10 cellular contexts compared by ENCODE assay signal in genomic region chr3:169575381-169575780, GRCh38.
DNase-seq lines count a peak whose midpoint lies in the region; ATAC-seq and TF ChIP-seq lines count a peak whose summit lies in the region.
"Had no signal": no experiment of that assay in that cellular context is flagged by ENCODE, and none has a peak within 500 bp of the region (broad histone marks: within the 10 kb centered on the region; RNA-seq: fewer than 3 reads in every experiment).

No MANE protein-coding gene starts in this region.

- H3K4me1 ChIP-seq in HEK293 (ENCODE audit: control insufficient read depth, insufficient read depth, low read length) (peaks cover 3% of the 10 kb centered on the region), OCI-LY7 (ENCODE audit: insufficient read depth, low read length, poor library complexity, severe bottlenecking) (no peaks in the 10 kb centered on the region)
- H3K4me1 ChIP-seq in CD8-positive, alpha-beta T cell (ENCODE audit: insufficient read depth, low read length): no peaks in the 10 kb centered on the region

- no TSS peak for BruUV-seq in OCI-LY7 (replicated peaks; lab: Mats Ljungman, UMichigan)

- no peaks in the 10 kb centered on the region for H3K27me3 Mint-ChIP-seq in glutamatergic neuron (ENCODE audit: unreplicated experiment)
- H3K27me3 Mint-ChIP-seq in CD8-positive, alpha-beta T cell (ENCODE audit: low read depth): peaks cover under 1% of the 10 kb centered on the region

- no peaks in the 10 kb centered on the region for H4K20me1 ChIP-seq in OCI-LY7 (ENCODE audit: insufficient read depth, low read length)

- H3K9me2 ChIP-seq in OCI-LY7 (ENCODE audit: insufficient read depth, low read length): no peaks in the 10 kb centered on the region

- H3K27ac Mint-ChIP-seq in glutamatergic neuron (ENCODE audit: unreplicated experiment): peak overlapping the region; percentile 57
- H3K27ac Mint-ChIP-seq in stimulated activated effector memory CD8-positive, alpha-beta T cell treated with anti-CD3 and anti-CD28 coated beads, Interleukin-12 subunit alpha, Interleukin-12 subunit beta, amount 100 ng/mL, for 72 hours: no peak overlapping the region
- H3K27ac Mint-ChIP-seq in CD8-positive, alpha-beta T cell: no peak overlapping the region
- H3K27ac Mint-ChIP-seq: activated CD4-positive, alpha-beta memory T cell treated with anti-CD3 and anti-CD28 coated beads for 36 hours had no signal

- peaks cover 2% of the 10 kb centered on the region for H3K9me3 Mint-ChIP-seq in glutamatergic neuron (ENCODE audit: unreplicated experiment)
- H3K9me3 Mint-ChIP-seq in stimulated activated effector memory CD8-positive, alpha-beta T cell treated with anti-CD3 and anti-CD28 coated beads, Interleukin-12 subunit alpha, Interleukin-12 subunit beta, amount 100 ng/mL, for 72 hours: no peaks in the 10 kb centered on the region
- H3K9me3 Mint-ChIP-seq in CD8-positive, alpha-beta T cell: no peaks in the 10 kb centered on the region

- H3K9me3 ChIP-seq in HEK293 (ENCODE audit: control insufficient read depth, insufficient read depth, low read depth, low read length) (no peaks in the 10 kb centered on the region), OCI-LY7 (ENCODE audit: low read length) (no peaks in the 10 kb centered on the region)
- H3K9me3 ChIP-seq in CD8-positive, alpha-beta T cell (ENCODE audit: low read length): no peaks in the 10 kb centered on the region

- H3K79me2 ChIP-seq in OCI-LY7 (ENCODE audit: insufficient read depth, low read depth, low read length): no peaks in the 10 kb centered on the region

- POLR2A ChIA-PET in HEK293 (lab: Yijun Ruan, JAX): no interaction called here
- POLR2A ChIA-PET in OCI-LY7 (lab: Charles Lee): interaction anchor here (0.6 to 0.7 kb wide), 2 partner anchors 23 to 723 kb away, joined by 3 to 4 read pairs; no protein-coding TSS in a partner anchor
- POLR2A ChIA-PET in CD8-positive, alpha-beta T cell (lab: Charles Lee): no interaction called here

- H3K27ac ChIP-seq in HEK293 (ENCODE audit: extremely low read depth, low read depth, low read length) (no peak overlapping the region), OCI-LY7 (ENCODE audit: low read depth, low read length, poor library complexity, severe bottlenecking) (no peak overlapping the region)
- no peak overlapping the region for H3K27ac ChIP-seq in CD8-positive, alpha-beta T cell (ENCODE audit: low read depth, low read length)

- ATAC-seq in stimulated activated effector memory CD8-positive, alpha-beta T cell treated with anti-CD3 and anti-CD28 coated beads, Interleukin-12 subunit alpha, Interleukin-12 subunit beta, amount 100 ng/mL, for 72 hours: peak; percentile 16
- ATAC-seq in CD8-positive, alpha-beta T cell: no peak
- no peak for ATAC-seq in sciatic nerve
- ATAC-seq: GM12878 had no signal

- CTCF ChIA-PET in HEK293 (lab: Yijun Ruan, JAX) (interaction anchor here (1.2 kb wide), 1 partner anchor 76 kb away, joined by 5 read pairs; no protein-coding TSS in a partner anchor), OCI-LY7 (lab: Charles Lee; ENCODE audit: unreplicated experiment) (no interaction called here)
- CTCF ChIA-PET in CD8-positive, alpha-beta T cell (lab: Charles Lee): no interaction called here

- H3K4me2 ChIP-seq in OCI-LY7 (ENCODE audit: low read length): no peak overlapping the region

- no peak overlapping the region for H2AFZ ChIP-seq in OCI-LY7 (ENCODE audit: low read length)

- peak overlapping the region; percentile 75 for H3K4me3 Mint-ChIP-seq in glutamatergic neuron (ENCODE audit: unreplicated experiment)
- H3K4me3 Mint-ChIP-seq in stimulated activated effector memory CD8-positive, alpha-beta T cell treated with anti-CD3 and anti-CD28 coated beads, Interleukin-12 subunit alpha, Interleukin-12 subunit beta, amount 100 ng/mL, for 72 hours: no peak overlapping the region
- H3K4me3 Mint-ChIP-seq in CD8-positive, alpha-beta T cell: no peak overlapping the region
- H3K4me3 Mint-ChIP-seq: activated CD4-positive, alpha-beta memory T cell treated with anti-CD3 and anti-CD28 coated beads for 36 hours had no signal

- H3K27me3 ChIP-seq in CD8-positive, alpha-beta T cell (ENCODE audit: insufficient read depth, low read length): no peaks in the 10 kb centered on the region

- no peak overlapping the region for H3K4me3 ChIP-seq in HEK293 (ENCODE audit: low read depth, low read length)
- no peak overlapping the region for H3K4me3 ChIP-seq in OCI-LY7 (ENCODE audit: low read depth, low read length, poor library complexity, severe bottlenecking)
- H3K4me3 ChIP-seq in CD8-positive, alpha-beta T cell (ENCODE audit: low read depth, low read length): no peak overlapping the region
- H3K4me3 ChIP-seq: GM12878 had no signal

- DNase-seq in T1000 (lab: John Stamatoyannopoulos, UW): peak; percentile 42
- DNase-seq in glutamatergic neuron: peak; percentile 29
- DNase-seq in stimulated activated effector memory CD8-positive, alpha-beta T cell treated with anti-CD3 and anti-CD28 coated beads, Interleukin-12 subunit alpha, Interleukin-12 subunit beta, amount 100 ng/mL, for 72 hours (ENCODE audit: low spot score in 2 of 2): no peak
- DNase-seq in OCI-LY7 (ENCODE audit: low spot score): no peak
- no peak for DNase-seq in CD8-positive, alpha-beta T cell
- DNase-seq in sciatic nerve (ENCODE audit: low spot score): no peak
- DNase-seq: activated CD4-positive, alpha-beta memory T cell treated with anti-CD3 and anti-CD28 coated beads for 36 hours; OCI-M1 had no signal

- TF ChIP-seq CTCF in HEK293 (tag by site-specific recombination; IDR thresholded peaks at IDR 0.05) (no peak), glutamatergic neuron (IDR thresholded peaks at IDR 0.05; ENCODE audit: partially characterized antibody, unreplicated experiment) (no peak), OCI-LY7 (conservative IDR thresholded peaks at IDR 0.05; ENCODE audit: low read length) (no peak)
- no peak for TF ChIP-seq CTCF in CD8-positive, alpha-beta T cell (IDR thresholded peaks at IDR 0.05)

- H3K4me1 Mint-ChIP-seq in glutamatergic neuron (ENCODE audit: low read depth, unreplicated experiment): peaks cover 15% of the 10 kb centered on the region
- H3K4me1 Mint-ChIP-seq in stimulated activated effector memory CD8-positive, alpha-beta T cell treated with anti-CD3 and anti-CD28 coated beads, Interleukin-12 subunit alpha, Interleukin-12 subunit beta, amount 100 ng/mL, for 72 hours: no peaks in the 10 kb centered on the region
- H3K4me1 Mint-ChIP-seq in CD8-positive, alpha-beta T cell (ENCODE audit: low read depth): no peaks in the 10 kb centered on the region

- H3K36me3 ChIP-seq in HEK293 (ENCODE audit: control insufficient read depth in 2 of 2, insufficient read depth in 1 of 2, low read length in 2 of 2) (no peaks in the 10 kb centered on the region), OCI-LY7 (ENCODE audit: insufficient read depth, low read length) (no peaks in the 10 kb centered on the region)
- no peaks in the 10 kb centered on the region for H3K36me3 ChIP-seq in CD8-positive, alpha-beta T cell (ENCODE audit: insufficient read depth, low read length)

- intact Hi-C loops in OCI-LY7 (cut with micrococcal nuclease; ENCODE audit: unreplicated experiment): no loop called here
- intact Hi-C loops in CD8-positive, alpha-beta T cell (cut with DNase I, micrococcal nuclease): no loop called here
- intact Hi-C loops in sciatic nerve (cut with DNase I): no loop called here

- H3K36me3 Mint-ChIP-seq in glutamatergic neuron (ENCODE audit: unreplicated experiment): no peaks in the 10 kb centered on the region
- no peaks in the 10 kb centered on the region for H3K36me3 Mint-ChIP-seq in stimulated activated effector memory CD8-positive, alpha-beta T cell treated with anti-CD3 and anti-CD28 coated beads, Interleukin-12 subunit alpha, Interleukin-12 subunit beta, amount 100 ng/mL, for 72 hours
- no peaks in the 10 kb centered on the region for H3K36me3 Mint-ChIP-seq in CD8-positive, alpha-beta T cell
- H3K36me3 Mint-ChIP-seq: activated CD4-positive, alpha-beta memory T cell treated with anti-CD3 and anti-CD28 coated beads for 36 hours had no signal

TF ChIP-seq in HEK293, 187 proteins besides CTCF, POLR2A, EP300 and RAD21 (continues in another document):
- TF ChIP-seq ZNF426 (tag by site-specific recombination; IDR thresholded peaks at IDR 0.05): no peak
- TF ChIP-seq OSR2 (tag by site-specific recombination; IDR thresholded peaks at IDR 0.05): no peak
- TF ChIP-seq YY2 (tag by site-specific recombination; IDR thresholded peaks at IDR 0.05): no peak
- no peak for TF ChIP-seq ZNF645 (tag by site-specific recombination; IDR thresholded peaks at IDR 0.05)
- no peak for TF ChIP-seq ZNF404 (tag by site-specific recombination; IDR thresholded peaks at IDR 0.05)
- no peak for TF ChIP-seq ZNF211 (tag by site-specific recombination; IDR thresholded peaks at IDR 0.05; ENCODE audit: low read depth)
- no peak for TF ChIP-seq EGR2 (tag by site-specific recombination; IDR thresholded peaks at IDR 0.05; ENCODE audit: low read depth)
- no peak for TF ChIP-seq ZNF571 (tag by site-specific recombination; IDR thresholded peaks at IDR 0.05)
- TF ChIP-seq ZNF157 (tag by site-specific recombination; IDR thresholded peaks at IDR 0.05): no peak
- no peak for TF ChIP-seq ZNF560 (tag by site-specific recombination; IDR thresholded peaks at IDR 0.05; ENCODE audit: borderline replicate concordance)
- peak; percentile 77 for TF ChIP-seq ZNF366 (tag by site-specific recombination; conservative IDR thresholded peaks at IDR 0.05)
- TF ChIP-seq ZNF514 (tag by site-specific recombination; IDR thresholded peaks at IDR 0.05): no peak

Comparison
In these comparisons a context has a peak if more than half of its experiments do, and no peak if none do; other contexts are left out.
1. DNase-seq: peak in T1000 (single experiment) and glutamatergic neuron (single experiment); none in stimulated activated effector memory CD8-positive, alpha-beta T cell treated with anti-CD3 and anti-CD28 coated beads, Interleukin-12 subunit alpha, Interleukin-12 subunit beta, amount 100 ng/mL, for 72 hours (0 of 2), OCI-LY7 (single experiment), CD8-positive, alpha-beta T cell (0 of 7) and sciatic nerve (single experiment).